ENCODE assay signal across 7 cellular contexts in genomic region chr15:60916032-60916673, GRCh38.
DNase-seq lines count a peak whose midpoint lies in the region; ATAC-seq and TF ChIP-seq lines count a peak whose summit lies in the region.

No MANE protein-coding gene starts in this region.

- no peaks in the 10 kb centered on the region for H3K36me3 Mint-ChIP-seq in GM23338 (ENCODE audit: low read depth)
- no peaks in the 10 kb centered on the region for H3K36me3 Mint-ChIP-seq in effector memory CD8-positive, alpha-beta T cell (ENCODE audit: insufficient read depth)

- DNase-seq in GM23338 (ENCODE audit: low spot score) (peak; percentile 24), NOMO-1 treated with DMSO at 0.1 percent for 48 hours (lab: John Stamatoyannopoulos, UW; ENCODE audit: unreplicated experiment) (peak; percentile 68), stomach (no peak), dermis blood vessel endothelial cell (no peak), posterior vena cava (ENCODE audit: low spot score) (no peak)
- DNase-seq in effector memory CD8-positive, alpha-beta T cell: no peak

- no peaks in the 10 kb centered on the region for H3K27me3 Mint-ChIP-seq in GM23338 (ENCODE audit: insufficient read depth, low read depth, poor library complexity)
- H3K27me3 Mint-ChIP-seq in effector memory CD8-positive, alpha-beta T cell: peaks cover 0 to 8% of the 10 kb centered on the region in 2 donors

- TF ChIP-seq POLR2A in stomach (IDR thresholded peaks at IDR 0.05): no peak

- H3K9me2 ChIP-seq in GM23338 (ENCODE audit: insufficient read depth): no peaks in the 10 kb centered on the region

- H4K20me1 ChIP-seq in GM23338 (replicated peaks; ENCODE audit: insufficient read depth): no peaks in the 10 kb centered on the region

- H3K4me1 ChIP-seq in GM23338 (ENCODE audit: insufficient read depth) (peaks cover 13% of the 10 kb centered on the region), stomach (peaks cover 18 to 54% (median 34%) of the 10 kb centered on the region in 4 donors)

- no peaks in the 10 kb centered on the region for H3K9me3 ChIP-seq in stomach

- ATAC-seq in GM23338 (peak; percentile 18), HG03432 (IDR thresholded peaks at IDR 0.05; ENCODE audit: unreplicated experiment) (no peak)
- no peak for ATAC-seq in effector memory CD8-positive, alpha-beta T cell (replicated peaks)

- no peak overlapping the region for H3K4me2 ChIP-seq in GM23338

- no peak overlapping the region for H3K27ac Mint-ChIP-seq in GM23338
- H3K27ac Mint-ChIP-seq in effector memory CD8-positive, alpha-beta T cell: peak overlapping the region; percentile 54 to 70

- intact Hi-C loops in stomach (cut with DNase I; ENCODE audit: low total_unique reads): loop anchor here (10.0 kb wide), 1 partner anchor 331 kb away; no protein-coding TSS in a partner anchor
- intact Hi-C loops in posterior vena cava (cut with DNase I): loop anchor here (5.0 to 10.0 kb wide), 3 partner anchors 131 to 331 kb away; no protein-coding TSS in a partner anchor

- TF ChIP-seq CTCF in GM23338 (conservative IDR thresholded peaks at IDR 0.05; ENCODE audit: low read depth in 2 of 2) (no peak), stomach (IDR thresholded peaks at IDR 0.05) (no peak)

- H3K27ac ChIP-seq in GM23338 (ENCODE audit: low read depth) (no peak overlapping the region), stomach (peak overlapping the region in 3 of 5 donors; percentile 73 to 81 (median 79))

- H3K4me3 ChIP-seq in GM23338: no peak overlapping the region
- H3K4me3 ChIP-seq in stomach: no peak overlapping the region

- no peaks in the 10 kb centered on the region for H3K9me3 Mint-ChIP-seq in GM23338
- H3K9me3 Mint-ChIP-seq in effector memory CD8-positive, alpha-beta T cell: no peaks in the 10 kb centered on the region

- H3K27me3 ChIP-seq in GM23338 (ENCODE audit: insufficient read depth) (no peaks in the 10 kb centered on the region), stomach (no peaks in the 10 kb centered on the region)

- no peaks in the 10 kb centered on the region for H3K79me2 ChIP-seq in GM23338 (replicated peaks; ENCODE audit: insufficient read depth)

- peaks cover 47% of the 10 kb centered on the region for H3K4me1 Mint-ChIP-seq in GM23338
- H3K4me1 Mint-ChIP-seq in effector memory CD8-positive, alpha-beta T cell (ENCODE audit: low read depth in 2 of 2): peaks cover 6 to 13% of the 10 kb centered on the region in 2 donors

- H2AFZ ChIP-seq in GM23338: no peak overlapping the region

- H3K36me3 ChIP-seq in GM23338 (ENCODE audit: insufficient read depth) (no peaks in the 10 kb centered on the region), stomach (no peaks in the 10 kb centered on the region)

- WGBS in stomach, 5 donors: 75 to 85% (median 77%) methylated on average over 8 of the region's 8 CpGs

- TF ChIP-seq EP300 in stomach (IDR thresholded peaks at IDR 0.05): no peak

- H3F3A ChIP-seq in GM23338 (replicated peaks; ENCODE audit: low read depth): no peaks in the 10 kb centered on the region

- no peak overlapping the region for H3K4me3 Mint-ChIP-seq in GM23338
- peak overlapping the region in 1 of 2 donors; percentile 5 for H3K4me3 Mint-ChIP-seq in effector memory CD8-positive, alpha-beta T cell

TF ChIP-seq in GM23338, 12 proteins besides CTCF, POLR2A, EP300 and RAD21:
- TF ChIP-seq JUNB (IDR thresholded peaks at IDR 0.05; ENCODE audit: unreplicated experiment) (no peak), EZH2 (IDR thresholded peaks at IDR 0.05; ENCODE audit: low read depth, unreplicated experiment) (no peak), ZNF462 (CRISPR knock-in tag; IDR thresholded peaks at IDR 0.05) (no peak), ZNF114 (CRISPR knock-in tag; IDR thresholded peaks at IDR 0.05) (no peak), POLR2AphosphoS5 (IDR thresholded peaks at IDR 0.05; ENCODE audit: low read depth) (no peak)
TF ChIP-seq in GM23338: peak in this region for 0.

Comparison
In these comparisons a context has a peak if more than half of its experiments do, and no peak if none do; other contexts are left out.
1. DNase-seq: peak in GM23338 (single experiment) and NOMO-1 treated with DMSO at 0.1 percent for 48 hours (single experiment); none in effector memory CD8-positive, alpha-beta T cell (0 of 3), stomach (single experiment), dermis blood vessel endothelial cell (single experiment) and posterior vena cava (single experiment).